Comparison of ENCODE assay signal across 8 cellular contexts in genomic region chr1:35807614-35808375, GRCh38. TPM values are rescaled to one million over a fixed set of nuclear protein-coding genes. Genes with fewer than 3 reads are reported as not detected.
DNase-seq lines count a peak whose midpoint lies in the region; ATAC-seq and TF ChIP-seq lines count a peak whose summit lies in the region.

AGO4 (plus strand) TSS chr1:35808016; CDS start chr1:35808417, 401 bp downstream.

- no peak for ATAC-seq in HG02840 (IDR thresholded peaks at IDR 0.05; ENCODE audit: low FRiP score, unreplicated experiment)

- DNase-seq in GM12864 (ENCODE audit: low read depth) (no peak), T1000 (lab: John Stamatoyannopoulos, UW) (peak; percentile 37), caudate nucleus (lab: John Stamatoyannopoulos, UW) (peak in 44 of 61 donors; percentile 11 to 64 (median 39)), retina (peak; percentile 87), OCI-M1 (lab: John Stamatoyannopoulos, UW) (no peak)
- DNase-seq in Jurkat, Clone E6-1 (ENCODE audit: low read depth, low spot score): no peak

- H3K9me3 ChIP-seq in iPS-18c (ENCODE audit: control insufficient read depth, insufficient read depth, low read length): no peaks in the 10 kb centered on the region

- TF ChIP-seq CTCF in GM12864 (IDR thresholded peaks at IDR 0.05; ENCODE audit: low read depth, low read length, missing control alignments): no peak

- peak within 1 kb of the TSS; percentile 74 for H3K27ac ChIP-seq in caudate nucleus (ENCODE audit: low read depth, low read length)

- H3K4me3 ChIP-seq in GM12864 (ENCODE audit: low read depth, low read length): peak within 1 kb of the TSS; percentile 90
- peak within 1 kb of the TSS; percentile 74 for H3K4me3 ChIP-seq in Jurkat, Clone E6-1 (ENCODE audit: low read length)
- peak within 1 kb of the TSS; percentile 89 for H3K4me3 ChIP-seq in iPS-18c (ENCODE audit: insufficient read depth, low read depth, low read length)

RNA-seq across cellular contexts. Expression of gene AGO4, which starts in this region (rescaled TPM):
- polyA plus RNA-seq in Jurkat, Clone E6-1 (2012; ENCODE audit: insufficient read depth, insufficient read length): 11.2 TPM

Comparison
In these comparisons a context has a peak if more than half of its experiments do, and no peak if none do; other contexts are left out.
1. DNase-seq: peak in T1000 (single experiment), caudate nucleus (44 of 61) and retina (single experiment); none in GM12864 (single experiment), Jurkat, Clone E6-1 (single experiment) and OCI-M1 (single experiment).
2. Peak in every context shown above with its lines, with median percentiles within 50 percentile points of each other: H3K4me3 ChIP-seq.